In the genomic region with DNA sequence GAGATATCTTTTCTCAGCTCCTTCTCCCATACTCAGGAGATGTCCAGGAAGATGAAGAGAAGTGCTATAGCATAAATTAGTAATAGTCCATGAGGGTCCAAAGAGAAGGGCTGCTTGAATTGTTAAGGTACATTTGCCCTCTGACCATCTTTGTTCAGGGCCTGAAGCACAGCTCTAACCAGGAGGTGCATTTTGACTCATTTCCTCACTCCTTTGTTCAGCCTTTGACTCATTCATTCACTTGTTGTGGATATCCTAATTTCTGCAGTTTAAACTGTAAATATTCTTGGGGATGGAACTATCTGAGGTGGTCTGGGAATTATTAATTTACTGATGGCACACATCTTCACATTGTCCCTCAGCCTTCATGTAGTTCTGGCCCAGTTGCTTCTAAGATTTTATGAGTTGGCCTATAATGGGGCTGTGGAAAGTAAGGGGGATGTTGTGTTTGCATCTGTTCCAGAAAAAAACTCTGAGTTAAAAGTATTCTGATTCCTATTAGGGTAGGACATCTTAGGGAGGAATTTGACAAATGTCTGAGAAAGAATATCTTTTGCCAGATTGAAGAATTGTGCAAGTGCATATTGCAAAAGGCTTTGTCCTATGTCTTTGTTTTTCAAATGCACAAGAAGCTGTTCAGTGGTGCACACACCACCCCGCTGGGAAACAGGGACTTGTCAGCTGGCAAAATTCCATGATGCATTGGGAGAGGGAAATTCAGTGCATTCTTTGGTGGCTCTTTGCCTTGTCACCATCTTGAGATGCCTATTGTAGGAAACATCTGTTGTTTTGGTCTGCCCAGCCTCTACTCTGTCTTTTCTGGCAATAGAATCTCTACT, we compare ENCODE assay signal across 17 cellular contexts. TPM values are rescaled to one million over a fixed set of nuclear protein-coding genes. Genes with fewer than 3 reads are reported as not detected.
DNase-seq lines count a peak whose midpoint lies in the region; FAIRE-seq and TF ChIP-seq lines count a peak whose summit lies in the region.
"Had no signal": no experiment of that assay in that cellular context is flagged by ENCODE, and none has a peak within 500 bp of the region (broad histone marks: within the 10 kb centered on the region; RNA-seq: fewer than 3 reads in every experiment).

No MANE protein-coding gene starts in this region.

- dilution Hi-C loops in keratinocyte (cut with MboI; ENCODE audit: extremely low pct_ligation_motif_present, low sequenced_read_pairs), result no loop called here

- H3K27me3 ChIP-seq in A673 (replicated peaks; ENCODE audit: insufficient read depth, low read depth, low read length, poor library complexity) (peaks cover 27% of the 10 kb centered on the region), keratinocyte (ENCODE audit: control insufficient read depth, extremely low read depth, insufficient read depth, low read length) (no peaks in the 10 kb centered on the region)

- no peaks in the 10 kb centered on the region for H3K36me3 ChIP-seq in A673 (ENCODE audit: insufficient read depth, low read length, poor library complexity, severe bottlenecking)
- no peaks in the 10 kb centered on the region for H3K36me3 ChIP-seq in keratinocyte (ENCODE audit: control insufficient read depth in 2 of 2, extremely low read depth in 1 of 2, insufficient read depth in 2 of 2, low read length in 2 of 2)

- H3K4me2 ChIP-seq in keratinocyte (ENCODE audit: control insufficient read depth, extremely low read depth, insufficient read depth, low read depth, low read length), result peak overlapping the region; percentile 3

- intact Hi-C loops in A673 (cut with micrococcal nuclease; ENCODE audit: unreplicated experiment), result no loop called here

- no peaks in the 10 kb centered on the region for H3K4me1 ChIP-seq in A673 (ENCODE audit: insufficient read depth, low read length, poor library complexity, severe bottlenecking)
- H3K4me1 ChIP-seq in keratinocyte (ENCODE audit: control insufficient read depth, extremely low read depth, insufficient read depth, low read length), result peaks cover 16% of the 10 kb centered on the region

- no peaks in the 10 kb centered on the region for H4K20me1 ChIP-seq in keratinocyte (ENCODE audit: control insufficient read depth, extremely low read depth, insufficient read depth, low read length)

- BruUV-seq in A673 (replicated peaks; lab: Mats Ljungman, UMichigan), result no TSS peak

- POLR2A ChIA-PET in A673 (lab: Charles Lee; ENCODE audit: low non-redundant PET), result no interaction called here

- H3K9me3 ChIP-seq in A673 (ENCODE audit: low read depth, low read length, poor library complexity, severe bottlenecking) (no peaks in the 10 kb centered on the region), keratinocyte (ENCODE audit: control insufficient read depth, low read depth, low read length) (no peaks in the 10 kb centered on the region)

- CTCF ChIA-PET in A673 (lab: Charles Lee), result no interaction called here

- TF ChIP-seq CTCF in A673 (conservative IDR thresholded peaks at IDR 0.05; ENCODE audit: low read depth, low read length), result no peak
- no peak for TF ChIP-seq CTCF in keratinocyte (optimal IDR thresholded peaks at IDR 0.05 in 1 of 3, IDR thresholded peaks at IDR 0.05 in 1 of 3, conservative IDR thresholded peaks at IDR 0.05 in 1 of 3; ENCODE audit: extremely low read depth in 1 of 3, insufficient read depth in 2 of 3, low read length in 3 of 3)
- TF ChIP-seq CTCF in GM10266 (IDR thresholded peaks at IDR 0.05; ENCODE audit: control insufficient read depth, insufficient read depth, low read depth, missing control alignments), result no peak

- no peak overlapping the region for H3K27ac ChIP-seq in A673 (ENCODE audit: low read depth, low read length, poor library complexity, severe bottlenecking)
- H3K27ac ChIP-seq in keratinocyte (ENCODE audit: control insufficient read depth, insufficient read depth, low read length), result no peak overlapping the region

- H3K9me1 ChIP-seq in keratinocyte (ENCODE audit: control insufficient read depth, extremely low read depth, insufficient read depth, low read length), result no peaks in the 10 kb centered on the region

- peak; percentile 63 for DNase-seq in A673 (ENCODE audit: low spot score)
- peak; percentile 38 for DNase-seq in LHCN-M2 (ENCODE audit: low read depth)
- peak; percentile 54 for DNase-seq in dermis blood vessel endothelial cell
- no peak for DNase-seq in keratinocyte (ENCODE audit: low read depth, low spot score)
- DNase-seq in HK-2 (ENCODE audit: unreplicated experiment), result no peak
- DNase-seq in GM10266 (ENCODE audit: extremely low spot score), result no peak
- no peak for DNase-seq in NCI-H1417 treated with DMSO at 0.1 percent for 48 hours (lab: John Stamatoyannopoulos, UW)
- no peak for DNase-seq in activated T-cell treated with anti-CD3 and anti-CD28 coated beads, Interleukin-2, amount 50 U/mL, for 1 hour
- DNase-seq: activated CD4-positive, CD25-positive, alpha-beta regulatory T cell; activated CD8-positive, alpha-beta memory T cell treated with anti-CD3 and anti-CD28 coated beads, Interleukin-2, amount 10 ng/mL, durations not matched to agents 7 days and 5 days; CD8-positive, alpha-beta T cell; NCI-H1694; NCI-H510A treated with DMSO at 0.1 percent for 48 hours; stimulated activated naive CD8-positive, alpha-beta T cell treated with anti-CD3 and anti-CD28 coated beads, Interleukin-15, amount 100 ng/mL, for 72 hours had no signal

- H3K4me3 ChIP-seq in A673 (ENCODE audit: low read depth, low read length, poor library complexity, severe bottlenecking) (no peak overlapping the region), keratinocyte (ENCODE audit: control insufficient read depth in 2 of 3, extremely low read depth in 1 of 3, insufficient read depth in 2 of 3, low read depth in 1 of 3, low read length in 3 of 3) (no peak overlapping the region)

- no peak overlapping the region for H2AFZ ChIP-seq in keratinocyte (ENCODE audit: control insufficient read depth, low read length)

- no peak overlapping the region for H3K9ac ChIP-seq in keratinocyte (ENCODE audit: control insufficient read depth, extremely low read depth, insufficient read depth, low read length)

- FAIRE-seq in keratinocyte (lab: Jason Lieb, UNC), result peak; percentile 86
- FAIRE-seq: endometrium had no signal

- no peaks in the 10 kb centered on the region for H3K79me2 ChIP-seq in keratinocyte (ENCODE audit: control insufficient read depth, insufficient read depth, low read length)

RNA-seq across cellular contexts. Expression of gene SMOC1, which starts 22.1 kb away (rescaled TPM):
- total RNA-seq in A673 (2021), result not detected in 2 replicates
- total RNA-seq in LHCN-M2 (2014; rRNA removed), result 0.06 and 0.32 TPM in 2 replicates
- polyA plus RNA-seq in LHCN-M2 (2012), result 0.05 TPM
- 1.0 and 3.1 TPM in 2 replicates for total RNA-seq in dermis blood vessel endothelial cell
- polyA plus RNA-seq in keratinocyte, result 2.0 to 18.8 TPM (median 6.0 TPM) in 3 replicates
- polyA plus RNA-seq in keratinocyte (2011; ENCODE audit: low read depth), result 4.6 TPM
- 5.2 and 5.4 TPM in 2 replicates for polyA plus RNA-seq in keratinocyte (2011; cell fraction: cytosol; rRNA removed)
- 11.8 and 12.0 TPM in 2 replicates for polyA plus RNA-seq in keratinocyte (2011; cell fraction: nucleus; rRNA removed)
- 3.5 and 15.6 TPM in 2 replicates for polyA plus RNA-seq in keratinocyte (2012; ENCODE audit: low replicate concordance)
- polyA minus RNA-seq in keratinocyte, result 2.2 to 15.8 TPM (median 4.3 TPM) in 3 replicates
- 8.4 TPM for polyA minus RNA-seq in keratinocyte (2011; cell fraction: cytosol; rRNA and poly(A)+ RNA removed)
- 10.7 and 12.2 TPM in 2 replicates for polyA minus RNA-seq in keratinocyte (2011; cell fraction: nucleus; rRNA and poly(A)+ RNA removed)
- total RNA-seq: activated CD8-positive, alpha-beta memory T cell treated with anti-CD3 and anti-CD28 coated beads, Interleukin-2, amount 10 ng/mL, durations not matched to agents 7 days and 5 days; CD8-positive, alpha-beta T cell; OCI-LY7; SK-MEL-5 had no signal

Comparison
In these comparisons a context has a peak if more than half of its experiments do, and no peak if none do; other contexts are left out.
1. DNase-seq: peak in A673 (single experiment), LHCN-M2 (single experiment) and dermis blood vessel endothelial cell (single experiment); none in keratinocyte (single experiment), HK-2 (single experiment), GM10266 (single experiment), NCI-H1417 treated with DMSO at 0.1 percent for 48 hours (single experiment) and activated T-cell treated with anti-CD3 and anti-CD28 coated beads, Interleukin-2, amount 50 U/mL, for 1 hour (single experiment).